Comparison of ENCODE assay signal across 12 cellular contexts in the genomic region with DNA sequence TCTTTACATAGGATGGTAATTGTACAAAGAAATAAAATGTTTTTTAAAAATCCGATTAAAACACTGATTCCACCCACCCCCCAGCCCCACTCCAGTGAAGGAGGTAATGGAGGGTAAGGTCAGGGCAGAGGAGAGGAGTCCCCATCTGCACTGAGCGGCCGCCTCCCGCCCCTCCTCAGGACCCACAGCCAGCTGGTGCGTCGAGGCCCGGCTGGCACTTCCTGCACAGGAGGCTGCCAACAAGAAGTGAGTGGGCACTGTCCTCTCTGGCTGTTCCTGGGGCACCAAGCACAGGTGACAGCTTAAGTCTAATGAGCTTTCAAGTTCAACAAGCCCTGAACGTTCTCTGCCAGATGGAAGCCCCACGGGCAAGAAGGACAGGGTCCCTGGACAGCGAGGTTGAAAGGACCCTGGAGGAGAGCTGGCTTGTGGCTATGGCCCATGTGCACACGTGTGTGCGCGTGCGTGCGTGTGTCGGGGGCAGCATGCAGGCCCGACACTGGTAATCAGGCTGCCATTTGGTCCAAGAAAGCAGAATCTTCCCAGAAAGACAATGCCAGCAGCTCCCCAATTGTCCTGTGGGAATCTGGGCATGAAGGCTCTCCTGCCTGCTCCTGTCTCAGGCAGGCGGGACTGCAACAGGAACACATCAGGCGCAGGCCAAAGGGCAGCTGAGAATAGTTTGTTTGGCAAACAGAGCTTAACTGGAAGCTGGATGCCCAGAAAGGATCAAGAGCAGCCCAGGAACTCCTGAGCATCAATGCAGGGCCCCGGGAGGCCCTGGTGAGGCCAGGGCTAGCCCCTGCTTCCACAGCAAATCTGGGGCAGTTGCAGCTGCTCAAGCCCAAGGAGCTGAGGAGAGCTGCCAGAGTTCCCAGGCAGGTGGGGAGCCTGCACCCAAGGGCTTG. TPM values are rescaled to one million over a fixed set of nuclear protein-coding genes. Genes with fewer than 3 reads are reported as not detected.
A peak's percentile ranks its signal among the peaks of the same experiment; 100 is the strongest.
DNase-seq lines count a peak whose midpoint lies in the region; ATAC-seq and TF ChIP-seq lines count a peak whose summit lies in the region.
"Had no signal": no experiment of that assay in that cellular context is flagged by ENCODE, and none has a peak within 500 bp of the region (broad histone marks: within the 10 kb centered on the region; RNA-seq: fewer than 3 reads in every experiment).

No MANE protein-coding gene starts in this region.

- peak overlapping the region; percentile 97 for H4K91ac ChIP-seq in IMR-90 (ENCODE audit: insufficient read depth, low read depth, low read length)

- peak overlapping the region; percentile 69 for H3K23ac ChIP-seq in IMR-90 (ENCODE audit: low read depth, low read length)

- peak overlapping the region; percentile 79 for H3K56ac ChIP-seq in IMR-90 (ENCODE audit: extremely low read depth, insufficient read depth, low read length)

- CTCF ChIA-PET in IMR-90 (lab: Yijun Ruan, JAX), result no interaction called here
- CTCF ChIA-PET in naive thymus-derived CD4-positive, alpha-beta T cell (lab: Charles Lee), result no interaction called here

- H3K4me3 Mint-ChIP-seq in immature natural killer cell, result no peak overlapping the region
- no peak overlapping the region for H3K4me3 Mint-ChIP-seq in naive thymus-derived CD4-positive, alpha-beta T cell
- H3K4me3 Mint-ChIP-seq: activated CD8-positive, alpha-beta T cell treated with anti-CD3 and anti-CD28 coated beads, Interleukin-2, amount 10 ng/mL, durations not matched to agents 7 days and 5 days; natural killer cell had no signal

- H3K9me3 ChIP-seq in IMR-90 (ENCODE audit: control insufficient read depth, insufficient read depth, low read length) (no peaks in the 10 kb centered on the region), lung (ENCODE audit: control insufficient read depth in 2 of 2, insufficient read depth in 1 of 2, low read length in 1 of 2) (no peaks in the 10 kb centered on the region), stomach (no peaks in the 10 kb centered on the region)
- H3K9me3 ChIP-seq in naive thymus-derived CD4-positive, alpha-beta T cell (ENCODE audit: control insufficient read depth in 2 of 3, low read length in 3 of 3), result no peaks in the 10 kb centered on the region

- no peak for DNase-seq in IMR-90
- no peak for DNase-seq in caudate nucleus (lab: John Stamatoyannopoulos, UW)
- no peak for DNase-seq in lung (ENCODE audit: low spot score)
- DNase-seq in stomach, result no peak
- no peak for DNase-seq in immature natural killer cell
- DNase-seq in naive thymus-derived CD4-positive, alpha-beta T cell, result no peak
- DNase-seq in NCI-H146 (lab: John Stamatoyannopoulos, UW), result no peak
- DNase-seq: activated CD8-positive, alpha-beta T cell treated with anti-CD3 and anti-CD28 coated beads, Interleukin-2, amount 10 ng/mL, durations not matched to agents 7 days and 5 days; activated naive CD4-positive, alpha-beta T cell treated with anti-CD3 and anti-CD28 coated beads, Interleukin-2, amount 50 U/mL, for 16 hours; natural killer cell; NCI-H187 had no signal

- no peaks in the 10 kb centered on the region for H3K9me3 Mint-ChIP-seq in immature natural killer cell
- peaks cover 0 to 2% (median 0%) of the 10 kb centered on the region in 11 donors for H3K9me3 Mint-ChIP-seq in naive thymus-derived CD4-positive, alpha-beta T cell
- H3K9me3 Mint-ChIP-seq: natural killer cell had no signal

- peak overlapping the region; percentile 78 for H2BK20ac ChIP-seq in IMR-90 (ENCODE audit: low read depth, low read length)

- H4K5ac ChIP-seq in IMR-90 (ENCODE audit: low read depth, low read length), result peak overlapping the region; percentile 84

- peaks cover 3 to 30% (median 4%) of the 10 kb centered on the region in 3 donors for H3K36me3 Mint-ChIP-seq in immature natural killer cell
- peaks cover 0 to 44% (median 6%) of the 10 kb centered on the region in 5 donors for H3K36me3 Mint-ChIP-seq in naive thymus-derived CD4-positive, alpha-beta T cell
- H3K36me3 Mint-ChIP-seq: natural killer cell had no signal

- no TSS peak for BruUV-seq in IMR-90 (replicated peaks; lab: Mats Ljungman, UMichigan)

- peak overlapping the region; percentile 97 for H3K4ac ChIP-seq in IMR-90 (ENCODE audit: low read depth, low read length)

- peak overlapping the region; percentile 78 for H3K27ac ChIP-seq in IMR-90 (ENCODE audit: insufficient read depth, low read length)
- peak overlapping the region; percentile 82 for H3K27ac ChIP-seq in caudate nucleus (ENCODE audit: low read depth, low read length)
- peak overlapping the region; percentile 12 to 74 for H3K27ac ChIP-seq in lung (ENCODE audit: low read depth in 1 of 2, low read length in 1 of 2)
- peak overlapping the region; percentile 31 to 91 (median 87) for H3K27ac ChIP-seq in stomach
- H3K27ac ChIP-seq in naive thymus-derived CD4-positive, alpha-beta T cell (ENCODE audit: low read depth, low read length), result no peak overlapping the region

- peak overlapping the region; percentile 91 for H2BK5ac ChIP-seq in IMR-90 (ENCODE audit: low read depth, low read length, poor library complexity, severe bottlenecking)

- peak overlapping the region; percentile 99 for H3K14ac ChIP-seq in IMR-90 (replicated peaks; ENCODE audit: low read depth, low read length)

- H3K4me1 ChIP-seq in IMR-90 (ENCODE audit: control insufficient read depth, insufficient read depth, low read length), result peaks cover 45% of the 10 kb centered on the region
- peaks cover 9 to 22% of the 10 kb centered on the region in 2 donors for H3K4me1 ChIP-seq in lung (ENCODE audit: control insufficient read depth in 2 of 2, insufficient read depth in 2 of 2, low read length in 2 of 2)
- peaks cover 54 to 70% (median 60%) of the 10 kb centered on the region in 4 donors for H3K4me1 ChIP-seq in stomach
- no peaks in the 10 kb centered on the region for H3K4me1 ChIP-seq in naive thymus-derived CD4-positive, alpha-beta T cell (ENCODE audit: control insufficient read depth in 2 of 2, insufficient read depth in 2 of 2, low read length in 2 of 2)

- peak overlapping the region; percentile 85; the same call in 1 of the 3 replicates for H2BK15ac ChIP-seq in IMR-90 (ENCODE audit: low read depth, low read length)

- H2AK5ac ChIP-seq in IMR-90 (ENCODE audit: low read depth, low read length), result peak overlapping the region; percentile 99

- POLR2A ChIA-PET in IMR-90 (lab: Charles Lee; ENCODE audit: unreplicated experiment), result no interaction called here
- POLR2A ChIA-PET in naive thymus-derived CD4-positive, alpha-beta T cell (lab: Charles Lee), result no interaction called here

- H2AFZ ChIP-seq in IMR-90 (replicated peaks; ENCODE audit: low read length, poor library complexity), result peak overlapping the region; percentile 18

- TF ChIP-seq POLR2A in IMR-90 (IDR thresholded peaks at IDR 0.05; ENCODE audit: low read depth, low read length) (no peak), stomach (IDR thresholded peaks at IDR 0.05) (no peak)

- H3K27me3 ChIP-seq in IMR-90 (ENCODE audit: control insufficient read depth, insufficient read depth, low read length) (no peaks in the 10 kb centered on the region), lung (ENCODE audit: control insufficient read depth, insufficient read depth) (no peaks in the 10 kb centered on the region), stomach (no peaks in the 10 kb centered on the region)
- no peaks in the 10 kb centered on the region for H3K27me3 ChIP-seq in naive thymus-derived CD4-positive, alpha-beta T cell (ENCODE audit: control insufficient read depth in 2 of 2, insufficient read depth in 2 of 2, low read length in 2 of 2)

- H4K8ac ChIP-seq in IMR-90 (ENCODE audit: low read depth in 2 of 2, low read length in 2 of 2), result peak overlapping the region; percentile 64 to 88; a peak in 2 of 4 replicates

- H4K20me1 ChIP-seq in IMR-90 (ENCODE audit: insufficient read depth, low read length), result peaks cover 61% of the 10 kb centered on the region

- no peak overlapping the region for H3K27ac Mint-ChIP-seq in immature natural killer cell
- H3K27ac Mint-ChIP-seq in naive thymus-derived CD4-positive, alpha-beta T cell, result no peak overlapping the region

- peak overlapping the region; percentile 92 for H2BK120ac ChIP-seq in IMR-90 (ENCODE audit: low read depth, low read length)

- H3K18ac ChIP-seq in IMR-90 (ENCODE audit: low read depth, low read length), result peak overlapping the region; percentile 42; the same call in 1 of the 2 replicates

- no peak for TF ChIP-seq EP300 in stomach (IDR thresholded peaks at IDR 0.05)

- intact Hi-C loops in IMR-90 (cut with micrococcal nuclease) (no loop called here), stomach (cut with DNase I; ENCODE audit: low total_unique reads) (no loop called here)
- intact Hi-C loops in naive thymus-derived CD4-positive, alpha-beta T cell (cut with micrococcal nuclease), result no loop called here

- dilution Hi-C loops in IMR-90 (cut with HindIII; ENCODE audit: low sequenced_read_pairs, unreplicated experiment), result no loop called here

- in situ Hi-C loops in IMR-90 (cut with MboI; ENCODE audit: low sequenced_read_pairs), result no loop called here

- no peak for TF ChIP-seq CTCF in IMR-90 (conservative IDR thresholded peaks at IDR 0.05; ENCODE audit: low read depth, low read length)
- no peak for TF ChIP-seq CTCF in lung (IDR thresholded peaks at IDR 0.05; ENCODE audit: control extremely low read depth, extremely low read depth)
- TF ChIP-seq CTCF in stomach (IDR thresholded peaks at IDR 0.05), result no peak

- H3K36me3 ChIP-seq in IMR-90 (ENCODE audit: control insufficient read depth, insufficient read depth, low read length) (peaks cover 47% of the 10 kb centered on the region), lung (ENCODE audit: control insufficient read depth in 2 of 2, insufficient read depth in 2 of 2, low read length in 2 of 2) (peaks cover 3 to 70% of the 10 kb centered on the region in 2 donors), stomach (peaks cover 44 to 93% (median 88%) of the 10 kb centered on the region in 4 donors)
- peaks cover 5 to 95% (median 19%) of the 10 kb centered on the region in 3 experiments for H3K36me3 ChIP-seq in naive thymus-derived CD4-positive, alpha-beta T cell (ENCODE audit: control insufficient read depth in 2 of 3, insufficient read depth in 3 of 3, low read length in 3 of 3)

- no peak for ATAC-seq in IMR-90 (ENCODE audit: low read depth)
- ATAC-seq in lung (ENCODE audit: insufficient read depth, low FRiP score), result no peak
- ATAC-seq in GM19351 (IDR thresholded peaks at IDR 0.05; ENCODE audit: unreplicated experiment), result no peak
- ATAC-seq in naive thymus-derived CD4-positive, alpha-beta T cell, result no peak
- ATAC-seq: activated CD8-positive, alpha-beta T cell treated with anti-CD3 and anti-CD28 coated beads, Interleukin-2, amount 10 ng/mL, durations not matched to agents 7 days and 5 days; natural killer cell had no signal

- peaks cover 33% of the 10 kb centered on the region for H3K9me1 ChIP-seq in IMR-90 (ENCODE audit: insufficient read depth, low read length)

- no peak overlapping the region for H3K4me3 ChIP-seq in IMR-90 (ENCODE audit: insufficient read depth, low read depth, low read length)
- no peak overlapping the region for H3K4me3 ChIP-seq in lung
- no peak overlapping the region for H3K4me3 ChIP-seq in stomach
- no peak overlapping the region for H3K4me3 ChIP-seq in naive thymus-derived CD4-positive, alpha-beta T cell (ENCODE audit: low read length)

- TF ChIP-seq RAD21 in IMR-90 (IDR thresholded peaks at IDR 0.05; ENCODE audit: low read length), result no peak

- peaks cover 4 to 7% (median 7%) of the 10 kb centered on the region in 3 donors for H3K27me3 Mint-ChIP-seq in immature natural killer cell (ENCODE audit: low read depth in 3 of 3)
- H3K27me3 Mint-ChIP-seq in naive thymus-derived CD4-positive, alpha-beta T cell, result no peaks in the 10 kb centered on the region

- WGBS in IMR-90 (ENCODE audit: extremely low coverage in 2 of 2, insufficient read length in 1 of 2), 2 experiments, result 82% methylated on average over 8 of the region's 20 CpGs; no CpG with 5 or more reads in 1 of the 2 experiments
- 76 to 81% methylated on average over 20 of the region's 20 CpGs for WGBS in lung, 2 donors
- WGBS in stomach, 5 donors, result 61 to 75% (median 70%) methylated on average over 18 to 20 of the region's 20 CpGs

- H3K4me2 ChIP-seq in IMR-90 (ENCODE audit: low read depth, low read length), result no peak overlapping the region

- H3K79me1 ChIP-seq in IMR-90 (ENCODE audit: low read depth in 1 of 2, low read length in 2 of 2), result peaks cover 38 to 90% of the 10 kb centered on the region in 2 experiments

- H3K9ac ChIP-seq in IMR-90 (ENCODE audit: low read depth, low read length), result peak overlapping the region; percentile 65; the same call in 1 of the 2 replicates

- H2AK9ac ChIP-seq in IMR-90 (replicated peaks; ENCODE audit: low read depth, low read length, poor library complexity), result peak overlapping the region; percentile 60

- peaks cover 0 to 5% of the 10 kb centered on the region in 2 donors for H3K4me1 Mint-ChIP-seq in immature natural killer cell
- H3K4me1 Mint-ChIP-seq in naive thymus-derived CD4-positive, alpha-beta T cell, result peaks cover 0 to 12% (median 3%) of the 10 kb centered on the region in 7 donors

RNA-seq across cellular contexts. Expression of a gene that starts 15.1 kb away (rescaled TPM):
- 0.18 TPM in 1 of 2 replicates, not detected in the other for total RNA-seq in IMR-90 (2012; rRNA removed)
- polyA plus RNA-seq in IMR-90 (2012; rRNA removed), result 0.12 and 0.16 TPM in 2 replicates
- 0.08 and 0.09 TPM in 2 replicates for polyA plus RNA-seq in IMR-90 (2012; cell fraction: cytosol; rRNA removed)
- polyA plus RNA-seq in IMR-90 (2012; cell fraction: nucleus; rRNA removed; ENCODE audit: low replicate concordance), result 0.78 and 1.2 TPM in 2 replicates
- 1 to 10 TPM; 1.7 to 2.7 TPM for total RNA-seq in lung
- polyA plus RNA-seq in lung, result 1 to 10 TPM; 1.1 to 3.0 TPM
- total RNA-seq in stomach, result 1 to 10 TPM in 2 of 5 donors, not detected in 3; 1.1 to 4.2 TPM
- polyA plus RNA-seq in stomach, result 10 to 100 TPM in 1 of 3 donors, under 1 TPM in 1, not detected in 1; 0.31 to 12.8 TPM
- not detected for polyA plus RNA-seq in immature natural killer cell
- under 1 TPM in 2 of 5 experiments, not detected in 3; 0.32 to 0.42 TPM for total RNA-seq in naive thymus-derived CD4-positive, alpha-beta T cell
- not detected for polyA plus RNA-seq in naive thymus-derived CD4-positive, alpha-beta T cell
- total RNA-seq: natural killer cell had no signal

RNA-seq across cellular contexts. Expression of a gene that starts 46.6 kb away (rescaled TPM):
- total RNA-seq in IMR-90 (2012; rRNA removed) (5.9 and 7.2 TPM in 2 replicates), lung (10 to 100 TPM; 64.1 to 81.7 TPM), stomach (10 to 100 TPM; 22.5 to 54.5 (median 24.4) TPM)
- polyA plus RNA-seq in IMR-90 (2012; rRNA removed) (25.1 and 29.6 TPM in 2 replicates), lung (10 to 100 TPM; 13.1 to 22.1 TPM), stomach (10 to 100 TPM in 1 of 3 donors, 1 to 10 TPM in 2; 1.2 to 12.6 (median 2.2) TPM), immature natural killer cell (not detected)
- polyA plus RNA-seq in IMR-90 (2012; cell fraction: cytosol; rRNA removed), result 17.9 and 34.4 TPM in 2 replicates
- 19.2 and 47.3 TPM in 2 replicates for polyA plus RNA-seq in IMR-90 (2012; cell fraction: nucleus; rRNA removed; ENCODE audit: low replicate concordance)
- total RNA-seq in naive thymus-derived CD4-positive, alpha-beta T cell, result under 1 TPM in 4 of 5 experiments, not detected in 1; 0.19 to 0.80 (median 0.30) TPM
- not detected for polyA plus RNA-seq in naive thymus-derived CD4-positive, alpha-beta T cell
- total RNA-seq: activated CD8-positive, alpha-beta T cell treated with anti-CD3 and anti-CD28 coated beads, Interleukin-2, amount 10 ng/mL, durations not matched to agents 7 days and 5 days had no signal
